Comparison of ENCODE assay signal across 1 cellular context in genomic region chr20:50735813-50736212, GRCh38.
A peak's percentile ranks its signal among the peaks of the same experiment; 100 is the strongest.
TF ChIP-seq lines count a peak whose summit lies in the region.

No MANE protein-coding gene starts in this region.

TF ChIP-seq in GM12878, 131 proteins besides CTCF, POLR2A, EP300 and RAD21:
- peak; percentile 38; the same call in 1 of the 2 replicates for TF ChIP-seq NFXL1 (IDR thresholded peaks at IDR 0.05; ENCODE audit: borderline replicate concordance)
- TF ChIP-seq ETV6 (conservative IDR thresholded peaks at IDR 0.05 in 1 of 2, IDR thresholded peaks at IDR 0.05 in 1 of 2; ENCODE audit: borderline replicate concordance in 1 of 2, low read depth in 1 of 2) = peak in 1 of 2 experiments; percentile 93; a peak in 2 of 4 replicates
- no peak for TF ChIP-seq SMAD1 (IDR thresholded peaks at IDR 0.05; ENCODE audit: low read depth, partially characterized antibody)
TF ChIP-seq in GM12878: peak in this region for 2.
